ENCODE assay signal across 16 cellular contexts in the genomic region with DNA sequence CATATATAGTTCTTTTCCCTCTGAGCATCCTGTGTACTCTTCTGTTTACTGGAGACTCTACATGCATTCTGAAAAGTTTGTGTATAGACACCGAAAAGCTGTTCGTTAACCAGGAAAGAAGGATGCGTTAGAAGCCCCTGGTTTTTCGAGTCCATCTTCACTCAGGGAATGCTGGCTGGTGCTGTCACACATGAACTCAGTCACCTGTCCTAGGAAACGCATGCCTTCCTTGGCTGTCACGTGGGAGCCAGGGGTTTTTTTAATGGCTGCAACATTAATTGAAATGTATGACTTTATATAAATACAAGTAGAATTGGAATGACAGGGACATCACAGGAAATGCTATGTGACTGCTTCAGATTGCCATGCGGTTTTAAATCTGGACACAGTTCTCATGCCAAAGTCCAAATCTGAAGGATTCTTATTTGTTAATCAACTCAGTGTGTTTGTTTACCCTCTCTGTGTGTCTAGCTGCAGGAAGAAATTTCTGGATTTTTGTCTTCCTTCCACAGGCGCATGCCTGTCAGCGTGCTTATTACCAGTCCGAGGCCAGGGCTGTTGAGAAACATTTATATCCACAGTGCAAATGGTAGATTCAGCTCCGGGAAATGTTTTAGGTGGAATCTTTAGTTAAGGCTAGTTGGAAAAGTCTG. TPM values are rescaled to one million over a fixed set of nuclear protein-coding genes. Genes with fewer than 3 reads are reported as not detected.
DNase-seq lines count a peak whose midpoint lies in the region; ATAC-seq, FAIRE-seq and TF ChIP-seq lines count a peak whose summit lies in the region.
"Had no signal": no experiment of that assay in that cellular context is flagged by ENCODE, and none has a peak within 500 bp of the region (broad histone marks: within the 10 kb centered on the region; RNA-seq: fewer than 3 reads in every experiment).

No MANE protein-coding gene starts in this region.

- in situ Hi-C loops in HepG2 (cut with HindIII; ENCODE audit: extremely low pct_ligation_motif_present, low pct_unique_long_range_greater_than_20kb) = no loop called here

- no peak overlapping the region for H3K4me3 Mint-ChIP-seq in CD8-positive, alpha-beta T cell
- H3K4me3 Mint-ChIP-seq: CD4-positive, alpha-beta memory T cell had no signal

- H2AFZ ChIP-seq in HepG2 (ENCODE audit: low read length) = no peak overlapping the region

- no peak overlapping the region for H3K4me2 ChIP-seq in HepG2 (ENCODE audit: low read depth, low read length)

- peaks cover 9% of the 10 kb centered on the region for H3K4me1 ChIP-seq in adipocyte (ENCODE audit: control insufficient read depth, insufficient read depth, low read length)
- H3K4me1 ChIP-seq in HepG2 (ENCODE audit: insufficient read depth, low read length) = peaks cover 41% of the 10 kb centered on the region
- no peaks in the 10 kb centered on the region for H3K4me1 ChIP-seq in CD8-positive, alpha-beta T cell (ENCODE audit: insufficient read depth, low read length)

- 20% methylated on average over 11 of the region's 11 CpGs for WGBS in HepG2 (ENCODE audit: low lambda C conversion rate)

- ATAC-seq in HepG2 (no peak), GM18909 (IDR thresholded peaks at IDR 0.05; ENCODE audit: poor library complexity, unreplicated experiment) (no peak)
- ATAC-seq in CD8-positive, alpha-beta T cell = no peak
- ATAC-seq: GM12878 had no signal

- H3K27ac ChIP-seq in HepG2 (ENCODE audit: extremely low read length, insufficient read depth, low read length) = no peak overlapping the region
- peak overlapping the region; percentile 2 for H3K27ac ChIP-seq in temporal lobe (ENCODE audit: low read depth, low read length)
- H3K27ac ChIP-seq in CD8-positive, alpha-beta T cell (ENCODE audit: low read depth, low read length) = no peak overlapping the region
- H3K27ac ChIP-seq: neutrophil, spleen had no signal

- no peaks in the 10 kb centered on the region for H4K20me1 ChIP-seq in HepG2 (ENCODE audit: insufficient read depth, low read length)

- H3K4me3 ChIP-seq in adipocyte (ENCODE audit: low read length) = no peak overlapping the region
- no peak overlapping the region for H3K4me3 ChIP-seq in HepG2 (replicated peaks in 1 of 3; ENCODE audit: insufficient read depth in 1 of 3, low read depth in 2 of 3, low read length in 3 of 3)
- H3K4me3 ChIP-seq in CD8-positive, alpha-beta T cell (ENCODE audit: low read depth, low read length) = no peak overlapping the region
- H3K4me3 ChIP-seq: breast epithelium, GM12878, spleen had no signal

- peaks cover 45% of the 10 kb centered on the region for H3K27me3 Mint-ChIP-seq in CD8-positive, alpha-beta T cell (ENCODE audit: low read depth)

- H3K79me2 ChIP-seq in HepG2 (ENCODE audit: insufficient read depth, low read length) = no peaks in the 10 kb centered on the region

- no peaks in the 10 kb centered on the region for H3K36me3 Mint-ChIP-seq in CD8-positive, alpha-beta T cell
- H3K36me3 Mint-ChIP-seq: CD4-positive, alpha-beta memory T cell had no signal

- H3K4me1 Mint-ChIP-seq in CD8-positive, alpha-beta T cell (ENCODE audit: low read depth) = peaks cover 12% of the 10 kb centered on the region

- no peak for TF ChIP-seq EP300 in HepG2 (IDR thresholded peaks at IDR 0.05; ENCODE audit: low read depth in 2 of 2, low read length in 2 of 2)
- TF ChIP-seq EP300 in HepG2 (CRISPR knock-in tag; IDR thresholded peaks at IDR 0.05; ENCODE audit: borderline replicate concordance) = no peak

- no peak for FAIRE-seq in HepG2 (lab: Jason Lieb, UNC)
- FAIRE-seq: GM12878 had no signal

- POLR2A ChIA-PET in HepG2 (lab: Yijun Ruan, JAX) = interaction anchor here (1.8 kb wide), 1 partner anchor 199 kb away, joined by 8 read pairs; a partner anchor contains a TSS
- POLR2A ChIA-PET in CD8-positive, alpha-beta T cell (lab: Charles Lee) = no interaction called here

- CTCF ChIA-PET in HepG2 (lab: Yijun Ruan, JAX; ENCODE audit: low intra/inter-chr PET ratio, low total read pairs) = no interaction called here
- CTCF ChIA-PET in CD8-positive, alpha-beta T cell (lab: Charles Lee) = interaction anchor here (0.6 to 1.5 kb wide), 3 partner anchors 8 to 401 kb away, joined by 3 read pairs; no protein-coding TSS in a partner anchor

- BruUV-seq in HepG2 (replicated peaks; lab: Mats Ljungman, UMichigan) = no TSS peak

- DNase-seq in HT-29 (ENCODE audit: low spot score) (peak; percentile 33), adipocyte (ENCODE audit: low read depth) (peak; percentile 69), HepG2 (ENCODE audit: low spot score) (no peak), GM03348 (ENCODE audit: low spot score) (no peak)
- DNase-seq in CD8-positive, alpha-beta T cell = no peak
- DNase-seq: CD4-positive, alpha-beta memory T cell; NCI-H187 treated with DMSO at 0.1 percent for 48 hours; NCI-H524; stimulated activated naive CD4-positive, alpha-beta T cell treated with Interleukin-2 at 50 U/mL for 16 hours; SW 1271 had no signal

- intact Hi-C loops in HepG2 (cut with micrococcal nuclease; ENCODE audit: unreplicated experiment) = no loop called here
- intact Hi-C loops in CD8-positive, alpha-beta T cell (cut with DNase I, micrococcal nuclease) = no loop called here

- no peaks in the 10 kb centered on the region for H3K9me3 ChIP-seq in adipocyte (ENCODE audit: control insufficient read depth, low read length)
- H3K9me3 ChIP-seq in HepG2 (ENCODE audit: low read length) = no peaks in the 10 kb centered on the region
- no peaks in the 10 kb centered on the region for H3K9me3 ChIP-seq in CD8-positive, alpha-beta T cell (ENCODE audit: low read length)
- H3K9me3 ChIP-seq: breast epithelium, neutrophil, spleen had no signal

- H3K36me3 ChIP-seq in adipocyte (ENCODE audit: control insufficient read depth, insufficient read depth, low read length, severe bottlenecking) (no peaks in the 10 kb centered on the region), HepG2 (replicated peaks in 1 of 2; ENCODE audit: control insufficient read depth in 1 of 2, insufficient read depth in 2 of 2, low read length in 2 of 2) (no peaks in the 10 kb centered on the region)
- no peaks in the 10 kb centered on the region for H3K36me3 ChIP-seq in CD8-positive, alpha-beta T cell (ENCODE audit: insufficient read depth, low read length)
- H3K36me3 ChIP-seq: breast epithelium, neutrophil, spleen had no signal

- H3K27ac Mint-ChIP-seq in CD8-positive, alpha-beta T cell = no peak overlapping the region

- H3K9me3 Mint-ChIP-seq in CD8-positive, alpha-beta T cell = no peaks in the 10 kb centered on the region
- H3K9me3 Mint-ChIP-seq: CD4-positive, alpha-beta memory T cell had no signal

- TF ChIP-seq RAD21 in HepG2 (CRISPR knock-in tag; IDR thresholded peaks at IDR 0.05) = no peak

- H3K27me3 ChIP-seq in adipocyte (replicated peaks; ENCODE audit: control insufficient read depth, insufficient read depth, low read length) = peaks cover 7% of the 10 kb centered on the region
- peaks cover 12 to 82% of the 10 kb centered on the region in 2 experiments; a peak in 4 of 5 replicates for H3K27me3 ChIP-seq in HepG2 (ENCODE audit: control insufficient read depth in 1 of 2, insufficient read depth in 2 of 2, low read length in 2 of 2)
- H3K27me3 ChIP-seq in CD8-positive, alpha-beta T cell (ENCODE audit: insufficient read depth, low read length) = no peaks in the 10 kb centered on the region

- H3K9ac ChIP-seq in adipocyte (ENCODE audit: low read length) (no peak overlapping the region), HepG2 (ENCODE audit: insufficient read depth, low read depth, low read length) (no peak overlapping the region)

- TF ChIP-seq CTCF in HepG2 (CRISPR knock-in tag; IDR thresholded peaks at IDR 0.05) = no peak
- TF ChIP-seq CTCF in CD8-positive, alpha-beta T cell (IDR thresholded peaks at IDR 0.05) = no peak

- no peak for TF ChIP-seq POLR2A in HepG2 (IDR thresholded peaks at IDR 0.05; ENCODE audit: insufficient read depth in 1 of 2, low read depth in 2 of 2, low read length in 2 of 2)

TF ChIP-seq in HepG2, 621 proteins besides CTCF, POLR2A, EP300 and RAD21 (continues in another document):
- TF ChIP-seq TGIF2 (CRISPR knock-in tag; IDR thresholded peaks at IDR 0.05) = 0 out of 2 replicates have a peak, but pooled peaks have one; percentile 27

RNA-seq across cellular contexts. Expression of a gene that starts 2.6 kb away (rescaled TPM):
- total RNA-seq in HT-29 (2014; rRNA removed; shearing (Covaris generic)) = 36.5 and 56.0 TPM in 2 replicates
- total RNA-seq in HepG2 (2016; rRNA removed; fragmentation: Illumina TruSeq; extraction: Trizol) (0.29 TPM in 1 of 2 replicates, not detected in the other), temporal lobe (6.4 TPM)
- not detected in 2 replicates for total RNA-seq in HepG2 (2016; cell fraction: cytosol; rRNA removed; fragmentation: Illumina TruSeq; extraction: Trizol; ENCODE audit: low read depth)
- total RNA-seq in HepG2 (2016; cell fraction: insoluble cytoplasmic fraction; rRNA removed; fragmentation: Illumina TruSeq; extraction: Trizol) = 0.17 TPM in 1 of 2 replicates, not detected in the other
- 0.19 TPM in 1 of 2 replicates, not detected in the other for total RNA-seq in HepG2 (2016; cell fraction: membrane; rRNA removed; fragmentation: Illumina TruSeq; extraction: Trizol)
- total RNA-seq in HepG2 (2016; cell fraction: nucleus; rRNA removed; fragmentation: Illumina TruSeq; extraction: Trizol) = not detected in 2 replicates
- 0.61 and 1.9 TPM in 2 replicates for polyA plus RNA-seq in HepG2 (2011; rRNA removed)
- polyA plus RNA-seq in HepG2 (2011; cell fraction: cytosol; rRNA removed) = 0.83 and 1.1 TPM in 2 replicates
- polyA plus RNA-seq in HepG2 (2011; cell fraction: nucleus; rRNA removed) = 0.68 and 1.2 TPM in 2 replicates
- 0.19 and 1.2 TPM in 2 replicates for polyA plus RNA-seq in HepG2 (2012)
- 0.24 TPM in 1 of 2 replicates, not detected in the other for polyA plus RNA-seq in HepG2 (2016; cell fraction: cytosol; fragmentation: Illumina TruSeq; extraction: Trizol; ENCODE audit: low read depth)
- not detected in 2 replicates for polyA plus RNA-seq in HepG2 (2016; cell fraction: insoluble cytoplasmic fraction; fragmentation: Illumina TruSeq; extraction: Trizol; ENCODE audit: low read depth)
- not detected in 2 replicates for polyA plus RNA-seq in HepG2 (2016; cell fraction: membrane; fragmentation: Illumina TruSeq; extraction: Trizol; ENCODE audit: low read depth)
- polyA plus RNA-seq in HepG2 (2016; cell fraction: nucleus; fragmentation: Illumina TruSeq; extraction: Trizol; ENCODE audit: insufficient read depth, low read depth) = 0.85 and 1.1 TPM in 2 replicates
- polyA minus RNA-seq in HepG2 (2011; rRNA and poly(A)+ RNA removed; ENCODE audit: low replicate concordance) = not detected in 2 replicates
- polyA minus RNA-seq in HepG2 (2011; cell fraction: cytosol; rRNA and poly(A)+ RNA removed) = not detected in 2 replicates
- polyA minus RNA-seq in HepG2 (2011; cell fraction: nucleus; rRNA and poly(A)+ RNA removed) = not detected in 2 replicates
- total RNA-seq in CD8-positive, alpha-beta T cell = not detected
- total RNA-seq: CD4-positive, alpha-beta memory T cell had no signal

Comparison
In these comparisons a context has a peak if more than half of its experiments do, and no peak if none do; other contexts are left out.
1. DNase-seq: peak in HT-29 (single experiment) and adipocyte (single experiment); none in HepG2 (single experiment), GM03348 (single experiment) and CD8-positive, alpha-beta T cell (0 of 7).